1 cellular context compared by ENCODE assay signal in genomic region chr7:121020652-121021051, GRCh38.
TF ChIP-seq lines count a peak whose summit lies in the region.

No MANE protein-coding gene starts in this region.

TF ChIP-seq in HEK293, 187 proteins besides CTCF, POLR2A, EP300 and RAD21 (continued from another document):
- no peak for TF ChIP-seq HIC1 (tag by site-specific recombination; IDR thresholded peaks at IDR 0.05)
